8 cellular contexts compared by ENCODE assay signal in genomic region chr12:52052471-52053186, GRCh38. TPM values are rescaled to one million over a fixed set of nuclear protein-coding genes. Genes with fewer than 3 reads are reported as not detected.
DNase-seq lines count a peak whose midpoint lies in the region; ATAC-seq and TF ChIP-seq lines count a peak whose summit lies in the region.

No MANE protein-coding gene starts in this region.

- H3K9me3 ChIP-seq in NT2/D1 (ENCODE audit: insufficient read depth, low read length) (no peaks in the 10 kb centered on the region), colonic mucosa (no peaks in the 10 kb centered on the region)

- TF ChIP-seq CTCF in colonic mucosa (IDR thresholded peaks at IDR 0.05) (no peak), neural crest cell (conservative IDR thresholded peaks at IDR 0.05) (no peak)

- no peak for ATAC-seq in GM21528 (IDR thresholded peaks at IDR 0.05; ENCODE audit: low FRiP score, unreplicated experiment)

- H3K27ac Mint-ChIP-seq in neural crest cell (ENCODE audit: unreplicated experiment), result no peak overlapping the region

- peaks cover 32% of the 10 kb centered on the region for H3K27me3 ChIP-seq in NT2/D1 (ENCODE audit: insufficient read depth, insufficient read length)
- no peaks in the 10 kb centered on the region for H3K27me3 ChIP-seq in colonic mucosa

- H3K9ac ChIP-seq in NT2/D1 (ENCODE audit: insufficient read length, low read depth), result peak overlapping the region; percentile 93
- H3K9ac ChIP-seq in colonic mucosa (ENCODE audit: low read depth in 2 of 2, low read length in 2 of 2), result peak overlapping the region; percentile 81 to 97

- peaks cover 40% of the 10 kb centered on the region for H3K4me1 Mint-ChIP-seq in neural crest cell

- H3K36me3 ChIP-seq in NT2/D1 (ENCODE audit: insufficient read depth, insufficient read length, low read length) (peaks cover 45% of the 10 kb centered on the region), colonic mucosa (no peaks in the 10 kb centered on the region)

- H3K27me3 Mint-ChIP-seq in neural crest cell (ENCODE audit: low read depth), result peaks cover 3% of the 10 kb centered on the region

- no peaks in the 10 kb centered on the region for H3K36me3 Mint-ChIP-seq in neural crest cell (ENCODE audit: low read depth)

- intact Hi-C loops in colonic mucosa (cut with DNase I), result no loop called here

- H3K9me3 Mint-ChIP-seq in neural crest cell, result no peaks in the 10 kb centered on the region

- peak; percentile 45 for DNase-seq in COR-L47 (lab: John Stamatoyannopoulos, UW)
- no peak for DNase-seq in NT2/D1 (ENCODE audit: low read depth, low spot score)
- peak; percentile 88 for DNase-seq in colonic mucosa
- no peak for DNase-seq in neural crest cell (ENCODE audit: low read depth, low spot score)
- DNase-seq in putamen (ENCODE audit: low spot score), result no peak
- DNase-seq in DMS114 treated with DMSO at 0.1 percent for 48 hours (lab: John Stamatoyannopoulos, UW; ENCODE audit: unreplicated experiment), result no peak
- DNase-seq in NCI-H774 (lab: John Stamatoyannopoulos, UW), result no peak

- peak overlapping the region; percentile 97 for H3K4me3 Mint-ChIP-seq in neural crest cell

- peak overlapping the region; percentile 56 for H3K27ac ChIP-seq in colonic mucosa

- H3K4me1 ChIP-seq in NT2/D1 (ENCODE audit: insufficient read depth, insufficient read length) (peaks cover 8% of the 10 kb centered on the region), colonic mucosa (peaks cover 7% of the 10 kb centered on the region)

- H3K4me3 ChIP-seq in NT2/D1 (ENCODE audit: insufficient read length, low read depth) (peak overlapping the region; percentile 90), colonic mucosa (peak overlapping the region; percentile 40)

RNA-seq across cellular contexts. Expression of gene NR4A1, which starts 1.4 kb away (rescaled TPM):
- 10 to 100 TPM; 51.1 to 52.0 TPM for total RNA-seq in colonic mucosa
- 51.0 and 52.8 TPM in 2 replicates for total RNA-seq in neural crest cell

RNA-seq across cellular contexts. Expression of gene ATG101, which starts 17.1 kb away (rescaled TPM):
- total RNA-seq in colonic mucosa (10 to 100 TPM; 37.7 to 44.0 TPM), neural crest cell (32.1 and 34.3 TPM in 2 replicates)

RNA-seq across cellular contexts. Expression of gene SMIM41, which starts 26.9 kb away (rescaled TPM):
- total RNA-seq in colonic mucosa, result under 1 TPM; 0.30 to 0.58 TPM
- total RNA-seq in neural crest cell, result not detected in 2 replicates

RNA-seq across cellular contexts. Expression of gene TAMALIN, which starts 45.9 kb away (rescaled TPM):
- 10 to 100 TPM in 1 of 2 donors, 1 to 10 TPM in 1; 5.0 to 15.2 TPM for total RNA-seq in colonic mucosa
- 23.2 and 24.2 TPM in 2 replicates for total RNA-seq in neural crest cell

Comparison
In these comparisons a context has a peak if more than half of its experiments do, and no peak if none do; other contexts are left out.
1. DNase-seq: peak in COR-L47 (single experiment) and colonic mucosa (single experiment); none in NT2/D1 (single experiment), neural crest cell (single experiment), putamen (single experiment), DMS114 treated with DMSO at 0.1 percent for 48 hours (single experiment) and NCI-H774 (single experiment).